10 cellular contexts compared by ENCODE assay signal in the genomic region with DNA sequence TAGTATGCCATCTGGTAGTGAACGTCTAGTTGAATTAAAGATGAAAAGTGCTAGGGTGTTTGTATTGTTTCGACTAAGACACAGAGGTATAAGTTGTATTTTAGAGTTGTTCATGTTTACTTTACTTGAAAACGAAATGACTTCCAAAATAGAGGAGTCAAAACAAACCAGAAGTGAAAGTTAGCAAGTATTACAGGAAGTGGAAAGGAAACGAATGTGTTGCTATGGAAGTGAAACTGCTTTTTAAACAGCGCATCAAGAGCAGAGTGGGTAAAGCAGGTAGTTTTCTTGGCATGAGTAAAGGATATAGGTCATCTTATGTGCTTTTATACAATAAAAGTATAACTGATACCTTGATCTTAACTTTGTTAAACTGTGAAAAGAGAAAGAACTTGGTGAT. TPM values are rescaled to one million over a fixed set of nuclear protein-coding genes. Genes with fewer than 3 reads are reported as not detected.
DNase-seq lines count a peak whose midpoint lies in the region; ATAC-seq and TF ChIP-seq lines count a peak whose summit lies in the region.
"Had no signal": no experiment of that assay in that cellular context is flagged by ENCODE, and none has a peak within 500 bp of the region (broad histone marks: within the 10 kb centered on the region; RNA-seq: fewer than 3 reads in every experiment).

No MANE protein-coding gene starts in this region.

- BruUV-seq in MCF 10A (replicated peaks; lab: Mats Ljungman, UMichigan): no TSS peak

- intact Hi-C loops in activated CD8-positive, alpha-beta T cell treated with anti-CD3 and anti-CD28 coated beads for 36 hours (cut with micrococcal nuclease): no loop called here
- intact Hi-C loops in MCF 10A (cut with micrococcal nuclease): no loop called here

- peak overlapping the region; percentile 56 for H3K4me3 Mint-ChIP-seq in activated naive CD4-positive, alpha-beta T cell treated with anti-CD3 and anti-CD28 coated beads, Interleukin-2, amount 10 ng/mL, durations not matched to agents 7 days and 5 days
- H3K4me3 Mint-ChIP-seq in activated CD8-positive, alpha-beta T cell treated with anti-CD3 and anti-CD28 coated beads for 36 hours: peak overlapping the region; percentile 51
- no peak overlapping the region for H3K4me3 Mint-ChIP-seq in MCF 10A (ENCODE audit: unreplicated experiment)
- H3K4me3 Mint-ChIP-seq: neural progenitor cell had no signal

- CTCF ChIA-PET in activated naive CD4-positive, alpha-beta T cell treated with anti-CD3 and anti-CD28 coated beads, Interleukin-2, amount 10 ng/mL, durations not matched to agents 7 days and 5 days (lab: Charles Lee): interaction anchor here (0.9 to 4.9 kb wide), 2 partner anchors 12 to 154 kb away, joined by 3 to 38 read pairs; no protein-coding TSS in a partner anchor
- CTCF ChIA-PET in activated CD8-positive, alpha-beta T cell treated with anti-CD3 and anti-CD28 coated beads for 36 hours (lab: Charles Lee): interaction anchor here (1.2 to 2.3 kb wide), 3 partner anchors 51 to 154 kb away, joined by 3 to 10 read pairs (median 6); no protein-coding TSS in a partner anchor
- CTCF ChIA-PET in MCF 10A (lab: Yijun Ruan, JAX): interaction anchor here (0.6 to 5.8 kb wide), 3 partner anchors 102 to 210 kb away, joined by 3 to 38 read pairs (median 5); no protein-coding TSS in a partner anchor

- peaks cover 40% of the 10 kb centered on the region for H3K27me3 Mint-ChIP-seq in activated naive CD4-positive, alpha-beta T cell treated with anti-CD3 and anti-CD28 coated beads, Interleukin-2, amount 10 ng/mL, durations not matched to agents 7 days and 5 days
- peaks cover 2% of the 10 kb centered on the region for H3K27me3 Mint-ChIP-seq in activated CD8-positive, alpha-beta T cell treated with anti-CD3 and anti-CD28 coated beads for 36 hours
- peaks cover 35% of the 10 kb centered on the region for H3K27me3 Mint-ChIP-seq in MCF 10A (ENCODE audit: insufficient read depth, unreplicated experiment)

- H3K36me3 ChIP-seq in thoracic aorta: no peaks in the 10 kb centered on the region
- H3K36me3 ChIP-seq: neural progenitor cell had no signal

- POLR2A ChIA-PET in activated CD8-positive, alpha-beta T cell treated with anti-CD3 and anti-CD28 coated beads for 36 hours (lab: Charles Lee): interaction anchor here (1.1 kb wide), 1 partner anchor 14 kb away, joined by 3 read pairs; no protein-coding TSS in a partner anchor
- POLR2A ChIA-PET in MCF 10A (lab: Yijun Ruan, JAX): no interaction called here

- H3K9me3 Mint-ChIP-seq in activated naive CD4-positive, alpha-beta T cell treated with anti-CD3 and anti-CD28 coated beads, Interleukin-2, amount 10 ng/mL, durations not matched to agents 7 days and 5 days: no peaks in the 10 kb centered on the region
- no peaks in the 10 kb centered on the region for H3K9me3 Mint-ChIP-seq in activated CD8-positive, alpha-beta T cell treated with anti-CD3 and anti-CD28 coated beads for 36 hours
- no peaks in the 10 kb centered on the region for H3K9me3 Mint-ChIP-seq in MCF 10A (ENCODE audit: unreplicated experiment)

- H3K4me1 Mint-ChIP-seq in activated naive CD4-positive, alpha-beta T cell treated with anti-CD3 and anti-CD28 coated beads, Interleukin-2, amount 10 ng/mL, durations not matched to agents 7 days and 5 days: peaks cover 36% of the 10 kb centered on the region
- H3K4me1 Mint-ChIP-seq in activated CD8-positive, alpha-beta T cell treated with anti-CD3 and anti-CD28 coated beads for 36 hours (ENCODE audit: low read depth): peaks cover 22% of the 10 kb centered on the region
- H3K4me1 Mint-ChIP-seq in MCF 10A (ENCODE audit: insufficient read depth, unreplicated experiment): peaks cover 23% of the 10 kb centered on the region

- no peak for TF ChIP-seq CTCF in activated CD8-positive, alpha-beta T cell treated with anti-CD3 and anti-CD28 coated beads for 36 hours (IDR thresholded peaks at IDR 0.05)
- TF ChIP-seq CTCF in thoracic aorta (IDR thresholded peaks at IDR 0.05): no peak
- no peak for TF ChIP-seq CTCF in MCF 10A (IDR thresholded peaks at IDR 0.05; ENCODE audit: unreplicated experiment)

- no peaks in the 10 kb centered on the region for H3K4me1 ChIP-seq in thoracic aorta (ENCODE audit: control insufficient read depth in 1 of 2, low read depth in 2 of 2)

- DNase-seq in activated naive CD4-positive, alpha-beta T cell treated with anti-CD3 and anti-CD28 coated beads, Interleukin-2, amount 10 ng/mL, durations not matched to agents 7 days and 5 days: no peak
- no peak for DNase-seq in activated naive CD4-positive, alpha-beta T cell treated with Interleukin-2 at 50 U/mL for 16 hours
- DNase-seq in activated CD8-positive, alpha-beta T cell treated with anti-CD3 and anti-CD28 coated beads for 36 hours: no peak
- no peak for DNase-seq in thoracic aorta (ENCODE audit: low spot score)
- no peak for DNase-seq in OCI-M1 (lab: John Stamatoyannopoulos, UW)
- no peak for DNase-seq in MCF 10A (ENCODE audit: unreplicated experiment)
- DNase-seq in SHP77 treated with DMSO at 0.1 percent for 48 hours (lab: John Stamatoyannopoulos, UW): no peak

- ATAC-seq in HG03066 (IDR thresholded peaks at IDR 0.05; ENCODE audit: low read depth, unreplicated experiment): peak; percentile 95
- ATAC-seq in activated CD8-positive, alpha-beta T cell treated with anti-CD3 and anti-CD28 coated beads for 36 hours: peak; percentile 86
- no peak for ATAC-seq in thoracic aorta (ENCODE audit: insufficient number of reproducible peaks, low FRiP score, low read depth)

- H3K4me3 ChIP-seq in thoracic aorta: peak overlapping the region; percentile 14
- H3K4me3 ChIP-seq: neural progenitor cell had no signal

- peak overlapping the region; percentile 94 for H3K27ac Mint-ChIP-seq in activated naive CD4-positive, alpha-beta T cell treated with anti-CD3 and anti-CD28 coated beads, Interleukin-2, amount 10 ng/mL, durations not matched to agents 7 days and 5 days
- H3K27ac Mint-ChIP-seq in activated CD8-positive, alpha-beta T cell treated with anti-CD3 and anti-CD28 coated beads for 36 hours: peak overlapping the region; percentile 86
- H3K27ac Mint-ChIP-seq in MCF 10A (ENCODE audit: low read depth, unreplicated experiment): no peak overlapping the region
- H3K27ac Mint-ChIP-seq: neural progenitor cell had no signal

- H3K27me3 ChIP-seq in thoracic aorta (replicated peaks; ENCODE audit: insufficient read depth): no peaks in the 10 kb centered on the region
- H3K27me3 ChIP-seq: neural progenitor cell had no signal

- no peaks in the 10 kb centered on the region for H3K36me3 Mint-ChIP-seq in activated naive CD4-positive, alpha-beta T cell treated with anti-CD3 and anti-CD28 coated beads, Interleukin-2, amount 10 ng/mL, durations not matched to agents 7 days and 5 days
- H3K36me3 Mint-ChIP-seq in activated CD8-positive, alpha-beta T cell treated with anti-CD3 and anti-CD28 coated beads for 36 hours (ENCODE audit: low read depth): no peaks in the 10 kb centered on the region
- H3K36me3 Mint-ChIP-seq in MCF 10A (ENCODE audit: insufficient read depth, unreplicated experiment): no peaks in the 10 kb centered on the region
- H3K36me3 Mint-ChIP-seq: neural progenitor cell had no signal

- H3K27ac ChIP-seq in thoracic aorta: no peak overlapping the region
- H3K27ac ChIP-seq: C4-2B, neural progenitor cell had no signal

- no peaks in the 10 kb centered on the region for H3K9me3 ChIP-seq in thoracic aorta

RNA-seq across cellular contexts. Expression of gene GALNTL5, which starts 20.0 kb away (rescaled TPM):
- not detected for total RNA-seq in activated CD8-positive, alpha-beta T cell treated with anti-CD3 and anti-CD28 coated beads for 36 hours
- total RNA-seq in thoracic aorta (not detected), MCF 10A (2022) (not detected in 2 replicates)

RNA-seq across cellular contexts. Expression of gene PRKAG2, which starts 59.3 kb away (rescaled TPM):
- total RNA-seq in activated CD8-positive, alpha-beta T cell treated with anti-CD3 and anti-CD28 coated beads for 36 hours: 10 to 100 TPM; 17.0 to 19.2 TPM
- total RNA-seq in thoracic aorta (10 to 100 TPM; 38.3 to 78.5 TPM), MCF 10A (2022) (62.5 and 73.9 TPM in 2 replicates)
